Comparison of ENCODE assay signal across 1 cellular context in genomic region chr1:66305927-66306326, GRCh38.
TF ChIP-seq lines count a peak whose summit lies in the region.

No MANE protein-coding gene starts in this region.

TF ChIP-seq in GM23338, 12 proteins besides CTCF, POLR2A, EP300 and RAD21 (continued from another document):
- TF ChIP-seq, protein P1, sequence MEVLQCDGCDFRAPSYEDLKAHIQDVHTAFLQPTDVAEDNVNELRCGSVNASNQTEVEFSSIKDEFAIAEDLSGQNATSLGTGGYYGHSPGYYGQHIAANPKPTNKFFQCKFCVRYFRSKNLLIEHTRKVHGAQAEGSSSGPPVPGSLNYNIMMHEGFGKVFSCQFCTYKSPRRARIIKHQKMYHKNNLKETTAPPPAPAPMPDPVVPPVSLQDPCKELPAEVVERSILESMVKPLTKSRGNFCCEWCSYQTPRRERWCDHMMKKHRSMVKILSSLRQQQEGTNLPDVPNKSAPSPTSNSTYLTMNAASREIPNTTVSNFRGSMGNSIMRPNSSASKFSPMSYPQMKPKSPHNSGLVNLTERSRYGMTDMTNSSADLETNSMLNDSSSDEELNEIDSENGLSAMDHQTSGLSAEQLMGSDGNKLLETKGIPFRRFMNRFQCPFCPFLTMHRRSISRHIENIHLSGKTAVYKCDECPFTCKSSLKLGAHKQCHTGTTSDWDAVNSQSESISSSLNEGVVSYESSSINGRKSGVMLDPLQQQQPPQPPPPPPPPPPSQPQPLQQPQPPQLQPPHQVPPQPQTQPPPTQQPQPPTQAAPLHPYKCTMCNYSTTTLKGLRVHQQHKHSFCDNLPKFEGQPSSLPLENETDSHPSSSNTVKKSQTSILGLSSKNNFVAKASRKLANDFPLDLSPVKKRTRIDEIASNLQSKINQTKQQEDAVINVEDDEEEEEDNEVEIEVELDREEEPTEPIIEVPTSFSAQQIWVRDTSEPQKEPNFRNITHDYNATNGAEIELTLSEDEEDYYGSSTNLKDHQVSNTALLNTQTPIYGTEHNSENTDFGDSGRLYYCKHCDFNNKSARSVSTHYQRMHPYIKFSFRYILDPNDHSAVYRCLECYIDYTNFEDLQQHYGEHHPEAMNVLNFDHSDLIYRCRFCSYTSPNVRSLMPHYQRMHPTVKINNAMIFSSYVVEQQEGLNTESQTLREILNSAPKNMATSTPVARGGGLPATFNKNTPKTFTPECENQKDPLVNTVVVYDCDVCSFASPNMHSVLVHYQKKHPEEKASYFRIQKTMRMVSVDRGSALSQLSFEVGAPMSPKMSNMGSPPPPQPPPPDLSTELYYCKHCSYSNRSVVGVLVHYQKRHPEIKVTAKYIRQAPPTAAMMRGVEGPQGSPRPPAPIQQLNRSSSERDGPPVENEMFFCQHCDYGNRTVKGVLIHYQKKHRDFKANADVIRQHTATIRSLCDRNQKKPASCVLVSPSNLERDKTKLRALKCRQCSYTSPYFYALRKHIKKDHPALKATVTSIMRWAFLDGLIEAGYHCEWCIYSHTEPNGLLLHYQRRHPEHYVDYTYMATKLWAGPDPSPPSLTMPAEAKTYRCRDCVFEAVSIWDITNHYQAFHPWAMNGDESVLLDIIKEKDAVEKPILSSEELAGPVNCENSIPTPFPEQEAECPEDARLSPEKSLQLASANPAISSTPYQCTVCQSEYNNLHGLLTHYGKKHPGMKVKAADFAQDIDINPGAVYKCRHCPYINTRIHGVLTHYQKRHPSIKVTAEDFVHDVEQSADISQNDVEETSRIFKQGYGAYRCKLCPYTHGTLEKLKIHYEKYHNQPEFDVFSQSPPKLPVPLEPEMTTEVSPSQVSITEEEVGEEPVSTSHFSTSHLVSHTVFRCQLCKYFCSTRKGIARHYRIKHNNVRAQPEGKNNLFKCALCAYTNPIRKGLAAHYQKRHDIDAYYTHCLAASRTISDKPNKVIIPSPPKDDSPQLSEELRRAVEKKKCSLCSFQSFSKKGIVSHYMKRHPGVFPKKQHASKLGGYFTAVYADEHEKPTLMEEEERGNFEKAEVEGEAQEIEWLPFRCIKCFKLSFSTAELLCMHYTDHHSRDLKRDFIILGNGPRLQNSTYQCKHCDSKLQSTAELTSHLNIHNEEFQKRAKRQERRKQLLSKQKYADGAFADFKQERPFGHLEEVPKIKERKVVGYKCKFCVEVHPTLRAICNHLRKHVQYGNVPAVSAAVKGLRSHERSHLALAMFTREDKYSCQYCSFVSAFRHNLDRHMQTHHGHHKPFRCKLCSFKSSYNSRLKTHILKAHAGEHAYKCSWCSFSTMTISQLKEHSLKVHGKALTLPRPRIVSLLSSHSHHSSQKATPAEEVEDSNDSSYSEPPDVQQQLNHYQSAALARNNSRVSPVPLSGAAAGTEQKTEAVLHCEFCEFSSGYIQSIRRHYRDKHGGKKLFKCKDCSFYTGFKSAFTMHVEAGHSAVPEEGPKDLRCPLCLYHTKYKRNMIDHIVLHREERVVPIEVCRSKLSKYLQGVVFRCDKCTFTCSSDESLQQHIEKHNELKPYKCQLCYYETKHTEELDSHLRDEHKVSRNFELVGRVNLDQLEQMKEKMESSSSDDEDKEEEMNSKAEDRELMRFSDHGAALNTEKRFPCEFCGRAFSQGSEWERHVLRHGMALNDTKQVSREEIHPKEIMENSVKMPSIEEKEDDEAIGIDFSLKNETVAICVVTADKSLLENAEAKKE (CRISPR knock-in tag; IDR thresholded peaks at IDR 0.05) = no peak
- TF ChIP-seq ZNF331 (CRISPR knock-in tag; IDR thresholded peaks at IDR 0.05; ENCODE audit: low read depth) = no peak
- TF ChIP-seq, protein P2, sequence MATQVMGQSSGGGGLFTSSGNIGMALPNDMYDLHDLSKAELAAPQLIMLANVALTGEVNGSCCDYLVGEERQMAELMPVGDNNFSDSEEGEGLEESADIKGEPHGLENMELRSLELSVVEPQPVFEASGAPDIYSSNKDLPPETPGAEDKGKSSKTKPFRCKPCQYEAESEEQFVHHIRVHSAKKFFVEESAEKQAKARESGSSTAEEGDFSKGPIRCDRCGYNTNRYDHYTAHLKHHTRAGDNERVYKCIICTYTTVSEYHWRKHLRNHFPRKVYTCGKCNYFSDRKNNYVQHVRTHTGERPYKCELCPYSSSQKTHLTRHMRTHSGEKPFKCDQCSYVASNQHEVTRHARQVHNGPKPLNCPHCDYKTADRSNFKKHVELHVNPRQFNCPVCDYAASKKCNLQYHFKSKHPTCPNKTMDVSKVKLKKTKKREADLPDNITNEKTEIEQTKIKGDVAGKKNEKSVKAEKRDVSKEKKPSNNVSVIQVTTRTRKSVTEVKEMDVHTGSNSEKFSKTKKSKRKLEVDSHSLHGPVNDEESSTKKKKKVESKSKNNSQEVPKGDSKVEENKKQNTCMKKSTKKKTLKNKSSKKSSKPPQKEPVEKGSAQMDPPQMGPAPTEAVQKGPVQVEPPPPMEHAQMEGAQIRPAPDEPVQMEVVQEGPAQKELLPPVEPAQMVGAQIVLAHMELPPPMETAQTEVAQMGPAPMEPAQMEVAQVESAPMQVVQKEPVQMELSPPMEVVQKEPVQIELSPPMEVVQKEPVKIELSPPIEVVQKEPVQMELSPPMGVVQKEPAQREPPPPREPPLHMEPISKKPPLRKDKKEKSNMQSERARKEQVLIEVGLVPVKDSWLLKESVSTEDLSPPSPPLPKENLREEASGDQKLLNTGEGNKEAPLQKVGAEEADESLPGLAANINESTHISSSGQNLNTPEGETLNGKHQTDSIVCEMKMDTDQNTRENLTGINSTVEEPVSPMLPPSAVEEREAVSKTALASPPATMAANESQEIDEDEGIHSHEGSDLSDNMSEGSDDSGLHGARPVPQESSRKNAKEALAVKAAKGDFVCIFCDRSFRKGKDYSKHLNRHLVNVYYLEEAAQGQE (IDR thresholded peaks at IDR 0.05; ENCODE audit: unreplicated experiment) = no peak
- no peak for TF ChIP-seq STAT1 (IDR thresholded peaks at IDR 0.05; ENCODE audit: unreplicated experiment)
